Comparison of ENCODE assay signal across 8 cellular contexts in genomic region chr13:46551410-46552301, GRCh38. TPM values are rescaled to one million over a fixed set of nuclear protein-coding genes. Genes with fewer than 3 reads are reported as not detected.
DNase-seq lines count a peak whose midpoint lies in the region; ATAC-seq and TF ChIP-seq lines count a peak whose summit lies in the region.

No MANE protein-coding gene starts in this region.

- WGBS in heart right ventricle, 2 donors: 37 to 38% methylated on average over 22 of the region's 22 CpGs

- peak overlapping the region; percentile 95 for H2AFZ ChIP-seq in Loucy (ENCODE audit: low read length)

- TF ChIP-seq CTCF in DOHH2 (IDR thresholded peaks at IDR 0.05; ENCODE audit: low read depth, low read length, poor library complexity, severe bottlenecking) (peak; percentile 89), Loucy (conservative IDR thresholded peaks at IDR 0.05; ENCODE audit: low read length) (peak; percentile 95), heart right ventricle (IDR thresholded peaks at IDR 0.05) (peak; percentile 71 to 94 (median 89))

- no peaks in the 10 kb centered on the region for H3K9me2 ChIP-seq in DOHH2 (replicated peaks; ENCODE audit: control insufficient read depth, low read length)
- H3K9me2 ChIP-seq in Loucy (replicated peaks; ENCODE audit: low read depth, low read length): no peaks in the 10 kb centered on the region

- H3K27me3 ChIP-seq in DOHH2 (ENCODE audit: control insufficient read depth, low read length) (peaks cover 3% of the 10 kb centered on the region; the same call in 1 of the 2 replicates), Loucy (ENCODE audit: insufficient read depth, low read length, poor library complexity, severe bottlenecking) (no peaks in the 10 kb centered on the region), heart right ventricle (no peaks in the 10 kb centered on the region)

- no peak for DNase-seq in SK-N-MC (ENCODE audit: low read depth, low spot score)
- DNase-seq in activated naive CD8-positive, alpha-beta T cell treated with anti-CD3 and anti-CD28 coated beads, Interleukin-2, amount 50 U/mL, for 16 hours (ENCODE audit: low read depth, low spot score): peak; percentile 15
- peak; percentile 85 to 86 for DNase-seq in heart right ventricle
- peak; percentile 93 for DNase-seq in posterior vena cava (ENCODE audit: low spot score)
- peak; percentile 82 for DNase-seq in ureter (ENCODE audit: low spot score)
- DNase-seq in middle frontal gyrus (ENCODE audit: extremely low spot score, low spot score): no peak

- intact Hi-C loops in heart right ventricle (cut with DNase I): loop anchor here (1.0 to 10.0 kb wide), 14 partner anchors 46 to 171 kb away; no protein-coding TSS in a partner anchor
- intact Hi-C loops in posterior vena cava (cut with DNase I): loop anchor here (5.0 to 10.0 kb wide), 3 partner anchors 123 to 171 kb away; no protein-coding TSS in a partner anchor

- peaks cover 37% of the 10 kb centered on the region for H3K4me1 ChIP-seq in DOHH2 (ENCODE audit: control insufficient read depth, low read length)
- H3K4me1 ChIP-seq in Loucy (ENCODE audit: insufficient read depth, low read length, poor library complexity, severe bottlenecking): peaks cover 36% of the 10 kb centered on the region
- peaks cover 0 to 38% (median 29%) of the 10 kb centered on the region in 9 donors for H3K4me1 ChIP-seq in heart right ventricle

- H3K9ac ChIP-seq in Loucy (ENCODE audit: low read depth, low read length, poor library complexity, severe bottlenecking): peak overlapping the region; percentile 88
- H3K9ac ChIP-seq in SK-N-MC (ENCODE audit: insufficient read length): no peak overlapping the region

- peaks cover 9% of the 10 kb centered on the region; the same call in 1 of the 2 replicates for H4K20me1 ChIP-seq in DOHH2 (ENCODE audit: control insufficient read depth, insufficient read depth, low read depth, low read length)
- H4K20me1 ChIP-seq in Loucy (ENCODE audit: insufficient read depth, low read length, poor library complexity, severe bottlenecking): peaks cover 24% of the 10 kb centered on the region

- H3K36me3 ChIP-seq in DOHH2 (ENCODE audit: control insufficient read depth, low read length) (peaks cover 11% of the 10 kb centered on the region), Loucy (ENCODE audit: insufficient read depth, low read length) (no peaks in the 10 kb centered on the region), SK-N-MC (ENCODE audit: insufficient read depth, low read length) (no peaks in the 10 kb centered on the region), heart right ventricle (no peaks in the 10 kb centered on the region)

- H3K4me2 ChIP-seq in DOHH2 (ENCODE audit: low read length): peak overlapping the region; percentile 100
- H3K4me2 ChIP-seq in Loucy (ENCODE audit: low read depth, low read length, poor library complexity, severe bottlenecking): peak overlapping the region; percentile 85

- H3K79me2 ChIP-seq in DOHH2 (ENCODE audit: control insufficient read depth, low read length) (peaks cover 42% of the 10 kb centered on the region), Loucy (ENCODE audit: insufficient read depth, low read length) (peaks cover 40% of the 10 kb centered on the region)

- H3K4me3 ChIP-seq in DOHH2 (ENCODE audit: low read length) (peak overlapping the region; percentile 92), Loucy (ENCODE audit: low read length, poor library complexity, severe bottlenecking) (peak overlapping the region; percentile 86), SK-N-MC (peak overlapping the region; percentile 79), heart right ventricle (peak overlapping the region in 9 of 10 donors; percentile 73 to 100 (median 94))

- H3K9me3 ChIP-seq in DOHH2 (ENCODE audit: control insufficient read depth, insufficient read depth, low read length): no peaks in the 10 kb centered on the region
- H3K9me3 ChIP-seq in Loucy (ENCODE audit: insufficient read depth, low read depth, low read length): no peaks in the 10 kb centered on the region
- no peaks in the 10 kb centered on the region for H3K9me3 ChIP-seq in SK-N-MC (ENCODE audit: low read depth, low read length)
- no peaks in the 10 kb centered on the region for H3K9me3 ChIP-seq in heart right ventricle

- H3K27ac ChIP-seq in DOHH2 (ENCODE audit: low read depth, low read length) (peak overlapping the region; percentile 52; the same call in 1 of the 2 replicates), SK-N-MC (no peak overlapping the region), heart right ventricle (peak overlapping the region in 5 of 10 donors; percentile 90 to 98 (median 92))

- peaks cover 13% of the 10 kb centered on the region for H3F3A ChIP-seq in DOHH2 (ENCODE audit: control insufficient read depth, insufficient read depth)
- H3F3A ChIP-seq in Loucy (ENCODE audit: low read depth): no peaks in the 10 kb centered on the region; the same call in 1 of the 2 replicates

- ATAC-seq in heart right ventricle: peak; percentile 29 to 66 (median 50)

RNA-seq across cellular contexts. Expression of gene LRCH1, which starts 1.3 kb away (rescaled TPM):
- total RNA-seq in heart right ventricle: 10 to 100 TPM; 10.1 to 20.3 (median 13.8) TPM
- 1 to 10 TPM; 4.1 to 5.9 TPM for polyA plus RNA-seq in heart right ventricle
- total RNA-seq in posterior vena cava: 10 to 100 TPM; 22.5 to 31.4 TPM
- 27.3 TPM for total RNA-seq in ureter

Comparison
In these comparisons a context has a peak if more than half of its experiments do, and no peak if none do; other contexts are left out.
1. DNase-seq: peak in activated naive CD8-positive, alpha-beta T cell treated with anti-CD3 and anti-CD28 coated beads, Interleukin-2, amount 50 U/mL, for 16 hours (single experiment), heart right ventricle (2 of 2), posterior vena cava (single experiment) and ureter (single experiment); none in SK-N-MC (single experiment) and middle frontal gyrus (single experiment).
2. Peak in every context shown above with its lines, with median percentiles within 50 percentile points of each other: H3K4me3 ChIP-seq and CTCF ChIP-seq.